12 cellular contexts compared by ENCODE assay signal in genomic region chr19:30692517-30692870, GRCh38.
DNase-seq lines count a peak whose midpoint lies in the region; ATAC-seq and TF ChIP-seq lines count a peak whose summit lies in the region.
"Had no signal": no experiment of that assay in that cellular context is flagged by ENCODE, and none has a peak within 500 bp of the region (broad histone marks: within the 10 kb centered on the region; RNA-seq: fewer than 3 reads in every experiment).

No MANE protein-coding gene starts in this region.

- TF ChIP-seq EP300 in tibial nerve (IDR thresholded peaks at IDR 0.05) = no peak

- peaks cover 0 to 16% (median 0%) of the 10 kb centered on the region in 3 donors for H3K4me1 ChIP-seq in esophagus squamous epithelium
- peaks cover 0 to 5% of the 10 kb centered on the region in 2 donors for H3K4me1 ChIP-seq in neuronal stem cell (ENCODE audit: control insufficient read depth in 2 of 2, insufficient read depth in 1 of 2, low read depth in 1 of 2, low read length in 2 of 2)
- peaks cover 0 to 73% (median 15%) of the 10 kb centered on the region in 4 donors for H3K4me1 ChIP-seq in tibial nerve

- intact Hi-C loops in esophagus squamous epithelium (cut with DNase I) = no loop called here
- intact Hi-C loops in posterior vena cava (cut with DNase I) = no loop called here

- no peak overlapping the region for H2AK5ac ChIP-seq in neuronal stem cell (ENCODE audit: low read depth, low read length)

- no peak overlapping the region for H3K23ac ChIP-seq in neuronal stem cell (ENCODE audit: low read depth, low read length, poor library complexity)

- TF ChIP-seq CTCF in esophagus squamous epithelium (IDR thresholded peaks at IDR 0.05) (no peak), tibial nerve (IDR thresholded peaks at IDR 0.05) (no peak)

- no peak for TF ChIP-seq POLR2A in esophagus squamous epithelium (IDR thresholded peaks at IDR 0.05)
- no peak for TF ChIP-seq POLR2A in tibial nerve (IDR thresholded peaks at IDR 0.05)

- H2BK15ac ChIP-seq in neuronal stem cell (ENCODE audit: low read length) = peak overlapping the region; percentile 22

- H3K79me1 ChIP-seq in neuronal stem cell (ENCODE audit: low read depth, low read length) = no peaks in the 10 kb centered on the region

- H3K18ac ChIP-seq in neuronal stem cell (ENCODE audit: low read length) = peak overlapping the region; percentile 7

- H3K4me3 ChIP-seq in MG63 = peak overlapping the region; percentile 26
- H3K4me3 ChIP-seq in esophagus squamous epithelium = peak overlapping the region in 3 of 4 donors; percentile 7 to 53 (median 25)
- H3K4me3 ChIP-seq in neuronal stem cell (ENCODE audit: low read length in 2 of 2) = no peak overlapping the region
- H3K4me3 ChIP-seq in tibial nerve = peak overlapping the region; percentile 3 to 41 (median 26)

- peak overlapping the region; percentile 24 for H3K9ac ChIP-seq in neuronal stem cell (ENCODE audit: low read depth, low read length, poor library complexity)

- H2BK12ac ChIP-seq in neuronal stem cell (ENCODE audit: low read length) = no peak overlapping the region

- no peak overlapping the region for H4K91ac ChIP-seq in neuronal stem cell (ENCODE audit: low read depth, low read length, poor library complexity)

- H3K27me3 ChIP-seq in MG63 = no peaks in the 10 kb centered on the region
- H3K27me3 ChIP-seq in esophagus squamous epithelium = peaks cover 0 to 39% (median 0%) of the 10 kb centered on the region in 4 donors
- H3K27me3 ChIP-seq in neuronal stem cell (ENCODE audit: control insufficient read depth in 3 of 3, insufficient read depth in 3 of 3, low read depth in 1 of 3, low read length in 3 of 3) = peaks cover 0 to 13% (median 0%) of the 10 kb centered on the region in 3 experiments
- no peaks in the 10 kb centered on the region for H3K27me3 ChIP-seq in tibial nerve

- H3K9me3 ChIP-seq in MG63 (no peaks in the 10 kb centered on the region), esophagus squamous epithelium (no peaks in the 10 kb centered on the region), neuronal stem cell (replicated peaks in 1 of 2; ENCODE audit: control insufficient read depth in 2 of 2, insufficient read depth in 1 of 2, low read depth in 1 of 2, low read length in 2 of 2) (no peaks in the 10 kb centered on the region), tibial nerve (no peaks in the 10 kb centered on the region)

- peak; percentile 21 for DNase-seq in MG63
- DNase-seq in esophagus squamous epithelium (lab: John Stamatoyannopoulos, UW) = no peak
- DNase-seq in neuronal stem cell (ENCODE audit: low spot score) = no peak
- no peak for DNase-seq in tibial nerve (ENCODE audit: low spot score in 2 of 2)
- no peak for DNase-seq in activated effector memory CD4-positive, alpha-beta T cell treated with anti-CD3 and anti-CD28 coated beads, Interleukin-2, amount 50 U/mL, for 16 hours
- DNase-seq in posterior vena cava (ENCODE audit: low spot score) = no peak
- DNase-seq: Calu3, kidney glomerular epithelial cell, NCI-H1105, NCI-H524 had no signal

- WGBS in esophagus squamous epithelium, 2 donors = 26 to 32% methylated on average over 15 of the region's 15 CpGs
- WGBS in neuronal stem cell (ENCODE audit: extremely low coverage in 2 of 2, insufficient read length in 2 of 2, insufficient replicate concordance in 1 of 2), 2 donors = no CpG with 5 or more reads among the region's 15 CpGs
- WGBS in tibial nerve, 2 donors = 11 to 14% methylated on average over 15 of the region's 15 CpGs

- H3K4me2 ChIP-seq in neuronal stem cell (ENCODE audit: insufficient read depth, low read length, poor library complexity, severe bottlenecking) = no peak overlapping the region

- H3K27ac ChIP-seq in esophagus squamous epithelium = peak overlapping the region in 1 of 4 donors; percentile 59
- H3K27ac ChIP-seq in neuronal stem cell (replicated peaks; ENCODE audit: low read length) = no peak overlapping the region
- peak overlapping the region; percentile 1 to 75 (median 60) for H3K27ac ChIP-seq in tibial nerve

- no peak overlapping the region for H3K4ac ChIP-seq in neuronal stem cell (ENCODE audit: low read length)

- no peak overlapping the region for H2BK120ac ChIP-seq in neuronal stem cell (ENCODE audit: low read depth, low read length)

- ATAC-seq in GM21381 (IDR thresholded peaks at IDR 0.05; ENCODE audit: unreplicated experiment) = no peak
- no peak for ATAC-seq in HG02798 (IDR thresholded peaks at IDR 0.05; ENCODE audit: poor library complexity, unreplicated experiment)

- H3K14ac ChIP-seq in neuronal stem cell (ENCODE audit: low read length) = no peak overlapping the region

- H4K8ac ChIP-seq in neuronal stem cell (ENCODE audit: low read depth, low read length) = no peak overlapping the region

- H3K36me3 ChIP-seq in MG63 = no peaks in the 10 kb centered on the region
- no peaks in the 10 kb centered on the region for H3K36me3 ChIP-seq in esophagus squamous epithelium
- no peaks in the 10 kb centered on the region for H3K36me3 ChIP-seq in neuronal stem cell (replicated peaks in 1 of 2; ENCODE audit: control insufficient read depth in 2 of 2, insufficient read depth in 2 of 2, low read length in 2 of 2)
- no peaks in the 10 kb centered on the region for H3K36me3 ChIP-seq in tibial nerve

- H2AFZ ChIP-seq in neuronal stem cell (ENCODE audit: low read length) = peak overlapping the region; percentile 18

- H2BK5ac ChIP-seq in neuronal stem cell (ENCODE audit: low read length) = no peak overlapping the region

Comparison
In these comparisons a context has a peak if more than half of its experiments do, and no peak if none do; other contexts are left out.
1. H3K4me3 ChIP-seq: peak in MG63 (single experiment), esophagus squamous epithelium (3 of 4) and tibial nerve (4 of 4); none in neuronal stem cell (0 of 2).